Comparison of ENCODE assay signal across 16 cellular contexts in genomic region chr7:39969431-39969830, GRCh38. TPM values are rescaled to one million over a fixed set of nuclear protein-coding genes. Genes with fewer than 3 reads are reported as not detected.
A peak's percentile ranks its signal among the peaks of the same experiment; 100 is the strongest.
DNase-seq lines count a peak whose midpoint lies in the region; ATAC-seq and TF ChIP-seq lines count a peak whose summit lies in the region.
"Had no signal": no experiment of that assay in that cellular context is flagged by ENCODE, and none has a peak within 500 bp of the region (broad histone marks: within the 10 kb centered on the region; RNA-seq: fewer than 3 reads in every experiment).

No MANE protein-coding gene starts in this region.

- POLR2A ChIA-PET in activated CD4-positive, alpha-beta T cell treated with anti-CD3 and anti-CD28 coated beads, Interleukin-2, amount 10 ng/mL, durations not matched to agents 7 days and 5 days (lab: Charles Lee): no interaction called here

- no peak overlapping the region for H3K4me3 Mint-ChIP-seq in activated CD4-positive, alpha-beta T cell treated with anti-CD3 and anti-CD28 coated beads, Interleukin-2, amount 10 ng/mL, durations not matched to agents 7 days and 5 days
- H3K4me3 Mint-ChIP-seq in chondrocyte (ENCODE audit: unreplicated experiment) (no peak overlapping the region), neural crest cell (no peak overlapping the region)

- TF ChIP-seq CTCF in chondrocyte (IDR thresholded peaks at IDR 0.05) (no peak), neural crest cell (conservative IDR thresholded peaks at IDR 0.05) (no peak)

- no peaks in the 10 kb centered on the region for H3K27me3 ChIP-seq in HUES6 (ENCODE audit: control insufficient read depth, insufficient read depth, low read length)

- H3K9me3 ChIP-seq in HUES6 (ENCODE audit: control insufficient read depth, insufficient read depth, low read depth, low read length): no peaks in the 10 kb centered on the region

- no peaks in the 10 kb centered on the region for H3K36me3 ChIP-seq in HUES6 (ENCODE audit: control insufficient read depth, insufficient read depth, low read length)

- no peak overlapping the region for H3K9ac ChIP-seq in HUES6 (ENCODE audit: low read length)

- no peak for ATAC-seq in GM21367 (IDR thresholded peaks at IDR 0.05; ENCODE audit: unreplicated experiment)
- ATAC-seq: sciatic nerve; stimulated activated naive CD8-positive, alpha-beta T cell treated with anti-CD3 and anti-CD28 coated beads, Interleukin-15, Interleukin-2, amounts not matched to agents 100 U/mL and 50 U/mL, for 24 hours had no signal

- DNase-seq in activated CD4-positive, alpha-beta T cell treated with anti-CD3 and anti-CD28 coated beads, Interleukin-2, amount 10 ng/mL, durations not matched to agents 7 days and 5 days: no peak
- DNase-seq in activated CD4-positive, alpha-beta T cell treated with anti-CD3 and anti-CD28 coated beads for 48 hours: no peak
- no peak for DNase-seq in chondrocyte (ENCODE audit: low spot score)
- no peak for DNase-seq in neural crest cell (ENCODE audit: low read depth, low spot score)
- no peak for DNase-seq in mucosa of gallbladder (ENCODE audit: low spot score)
- no peak for DNase-seq in 8988T
- DNase-seq: activated CD4-positive, alpha-beta T cell treated with anti-CD3 and anti-CD28 coated beads, Interleukin-2, amount 50 U/mL, for 4 hours; glutamatergic neuron; Karpas-422; NCI-H1930; NCI-H748 treated with DMSO at 0.1 percent for 48 hours; stimulated activated CD4-positive, alpha-beta T cell treated with anti-CD3 and anti-CD28 coated beads, Interleukin-4, amount 100 ng/mL, for 4 hours; stimulated activated naive CD8-positive, alpha-beta T cell treated with anti-CD3 and anti-CD28 coated beads, Interleukin-15, Interleukin-2, amounts not matched to agents 100 U/mL and 50 U/mL, for 24 hours had no signal

- peaks cover 2% of the 10 kb centered on the region for H3K9me3 Mint-ChIP-seq in activated CD4-positive, alpha-beta T cell treated with anti-CD3 and anti-CD28 coated beads, Interleukin-2, amount 10 ng/mL, durations not matched to agents 7 days and 5 days
- H3K9me3 Mint-ChIP-seq in chondrocyte (ENCODE audit: low read depth) (peaks cover 2% of the 10 kb centered on the region), neural crest cell (peaks cover 10% of the 10 kb centered on the region)

- H3K27ac ChIP-seq in HUES6 (ENCODE audit: low read depth, low read length): peak overlapping the region; percentile 61; the same call in 1 of the 2 replicates

- H3K27me3 Mint-ChIP-seq in activated CD4-positive, alpha-beta T cell treated with anti-CD3 and anti-CD28 coated beads, Interleukin-2, amount 10 ng/mL, durations not matched to agents 7 days and 5 days: no peaks in the 10 kb centered on the region
- H3K27me3 Mint-ChIP-seq in chondrocyte (ENCODE audit: low read depth) (no peaks in the 10 kb centered on the region), neural crest cell (ENCODE audit: low read depth) (no peaks in the 10 kb centered on the region)

- peaks cover 9% of the 10 kb centered on the region; the same call in 1 of the 2 replicates for H3K4me1 ChIP-seq in HUES6 (ENCODE audit: control insufficient read depth, insufficient read depth, low read length)

- H3K4me3 ChIP-seq in HUES6 (ENCODE audit: low read depth, low read length): no peak overlapping the region

- peaks cover 55% of the 10 kb centered on the region for H3K36me3 Mint-ChIP-seq in activated CD4-positive, alpha-beta T cell treated with anti-CD3 and anti-CD28 coated beads, Interleukin-2, amount 10 ng/mL, durations not matched to agents 7 days and 5 days (ENCODE audit: low read depth)
- peaks cover 3% of the 10 kb centered on the region for H3K36me3 Mint-ChIP-seq in chondrocyte (ENCODE audit: low read depth)
- peaks cover 26% of the 10 kb centered on the region for H3K36me3 Mint-ChIP-seq in neural crest cell (ENCODE audit: low read depth)

- CTCF ChIA-PET in activated CD4-positive, alpha-beta T cell treated with anti-CD3 and anti-CD28 coated beads, Interleukin-2, amount 10 ng/mL, durations not matched to agents 7 days and 5 days (lab: Charles Lee): no interaction called here

- H3K27ac Mint-ChIP-seq in activated CD4-positive, alpha-beta T cell treated with anti-CD3 and anti-CD28 coated beads, Interleukin-2, amount 10 ng/mL, durations not matched to agents 7 days and 5 days: peak overlapping the region; percentile 42
- H3K27ac Mint-ChIP-seq in chondrocyte (ENCODE audit: unreplicated experiment) (peak overlapping the region; percentile 45), neural crest cell (ENCODE audit: unreplicated experiment) (peak overlapping the region; percentile 79)

- H3K4me1 Mint-ChIP-seq in activated CD4-positive, alpha-beta T cell treated with anti-CD3 and anti-CD28 coated beads, Interleukin-2, amount 10 ng/mL, durations not matched to agents 7 days and 5 days: peaks cover 43% of the 10 kb centered on the region
- H3K4me1 Mint-ChIP-seq in chondrocyte (ENCODE audit: low read depth): peaks cover 72% of the 10 kb centered on the region
- H3K4me1 Mint-ChIP-seq in neural crest cell: peaks cover 11% of the 10 kb centered on the region

RNA-seq across cellular contexts. Expression of gene CDK13, which starts 19.4 kb away (rescaled TPM):
- total RNA-seq in activated CD4-positive, alpha-beta T cell treated with anti-CD3 and anti-CD28 coated beads, Interleukin-2, amount 10 ng/mL, durations not matched to agents 7 days and 5 days: 10 to 100 TPM; 49.0 to 68.6 TPM
- total RNA-seq in chondrocyte (55.8 to 66.6 TPM (median 58.8 TPM) in 3 replicates), neural crest cell (50.2 and 53.8 TPM in 2 replicates), mucosa of gallbladder (43.2 TPM)
